In genomic region chr7:119724041-119724792, GRCh38 we compare ENCODE assay signal across 19 cellular contexts.
"Had no signal": no experiment of that assay in that cellular context is flagged by ENCODE, and none has a peak within 500 bp of the region (broad histone marks: within the 10 kb centered on the region; RNA-seq: fewer than 3 reads in every experiment).

No MANE protein-coding gene starts in this region.

- ATAC-seq: activated naive CD8-positive, alpha-beta T cell treated with anti-CD3 and anti-CD28 coated beads, Interleukin-2, amount 50 U/mL, for 24 hours; heart right ventricle; natural killer cell; pancreas had no signal

- H3K27ac ChIP-seq: ascending aorta, esophagus muscularis mucosa, heart right ventricle, pancreas, right lobe of liver, stomach had no signal

- H3K4me3 ChIP-seq: ascending aorta, esophagus muscularis mucosa, heart right ventricle, pancreas, right lobe of liver, stomach had no signal

- H3K27me3 ChIP-seq: ascending aorta, esophagus muscularis mucosa, heart right ventricle, pancreas, right lobe of liver, stomach had no signal

- DNase-seq: activated CD4-positive, alpha-beta T cell treated with anti-CD3 and anti-CD28 coated beads, Interleukin-2, amount 50 U/mL, for 1 hour; activated CD8-positive, alpha-beta memory T cell treated with anti-CD3 and anti-CD28 coated beads for 24 hours; activated CD8-positive, alpha-beta memory T cell treated with anti-CD3 and anti-CD28 coated beads, Interleukin-2, amount 50 U/mL, for 48 hours; activated effector memory CD4-positive, alpha-beta T cell treated with Interleukin-2 at 50 U/mL for 16 hours; activated naive CD4-positive, alpha-beta T cell treated with anti-CD3 and anti-CD28 coated beads, Interleukin-2, amount 10 ng/mL, durations not matched to agents 7 days and 5 days; activated naive CD8-positive, alpha-beta T cell treated with anti-CD3 and anti-CD28 coated beads, Interleukin-2, amount 50 U/mL, for 24 hours; activated T-cell treated with anti-CD3 and anti-CD28 coated beads, Interleukin-2, amount 50 U/mL, for 48 hours; effector CD4-positive, alpha-beta T cell; heart right ventricle; immature natural killer cell; natural killer cell; right lobe of liver; small intestine; stimulated activated CD4-positive, alpha-beta T cell treated with anti-CD3 and anti-CD28 coated beads, Interleukin-4, amount 100 ng/mL, for 1 hour; stomach; trophoblast cell had no signal

- H3K9me3 ChIP-seq: ascending aorta, esophagus muscularis mucosa, heart right ventricle, pancreas, right lobe of liver, stomach had no signal

- H3K4me1 ChIP-seq: ascending aorta, esophagus muscularis mucosa, heart right ventricle, pancreas, right lobe of liver, stomach had no signal

- H3K36me3 ChIP-seq: ascending aorta, esophagus muscularis mucosa, heart right ventricle, pancreas, right lobe of liver, stomach had no signal
